8 cellular contexts compared by ENCODE assay signal in the genomic region with DNA sequence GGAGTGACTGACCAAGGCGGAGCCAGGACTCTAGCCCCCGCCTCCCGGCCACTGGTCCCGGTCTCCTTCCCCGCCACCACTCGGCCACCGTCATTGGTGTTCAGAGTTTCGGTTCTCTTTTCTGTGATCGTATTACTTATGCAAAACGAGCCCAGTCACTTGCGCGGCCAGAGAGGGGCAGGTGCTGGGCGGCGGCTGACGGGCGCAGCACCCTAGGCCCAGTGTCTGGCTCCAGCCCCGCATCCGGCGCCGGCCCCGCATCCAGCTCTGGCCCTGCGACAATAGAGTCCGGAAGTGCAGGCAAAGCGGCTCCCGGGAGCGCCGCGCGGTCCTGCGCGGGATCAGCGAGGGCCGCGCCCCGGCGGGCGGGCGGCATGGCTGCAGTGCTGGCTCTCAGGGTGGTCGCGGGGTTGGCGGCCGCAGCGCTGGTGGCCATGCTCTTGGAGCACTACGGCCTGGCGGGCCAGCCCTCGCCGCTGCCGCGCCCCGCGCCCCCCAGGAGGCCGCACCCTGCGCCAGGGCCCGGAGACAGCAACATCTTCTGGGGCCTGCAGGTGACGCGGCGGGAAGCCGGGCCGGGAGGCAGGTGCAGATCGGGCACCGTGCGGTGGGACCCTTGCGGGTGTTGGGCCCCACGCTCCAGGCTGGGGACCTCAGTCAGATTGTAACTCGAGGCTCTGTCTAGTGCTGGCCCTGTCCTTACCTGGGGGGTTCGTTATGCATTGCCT. TPM values are rescaled to one million over a fixed set of nuclear protein-coding genes. Genes with fewer than 3 reads are reported as not detected.
DNase-seq lines count a peak whose midpoint lies in the region; ATAC-seq and TF ChIP-seq lines count a peak whose summit lies in the region.

A gene (plus strand): TSS at position 158 of the 728 bp plus-strand sequence. CDS start 217 bp downstream, at position 375.

- 0 out of 2 replicates have a peak, but pooled peaks cover 8% of the 10 kb centered on the region for H3K4me1 ChIP-seq in ES-I3 (ENCODE audit: insufficient read depth, low read length)
- H3K4me1 ChIP-seq in SJSA1 (replicated peaks) = peaks cover 6% of the 10 kb centered on the region
- H3K4me1 ChIP-seq in gastroesophageal sphincter = peaks cover 0 to 29% (median 0%) of the 10 kb centered on the region in 3 donors
- H3K4me1 ChIP-seq in neuron (ENCODE audit: insufficient read depth, low read length) = peaks cover 11% of the 10 kb centered on the region
- H3K4me1 ChIP-seq in suprapubic skin = peaks cover 17% of the 10 kb centered on the region

- peak within 1 kb of the TSS; percentile 84 for H3K4me3 Mint-ChIP-seq in activated naive CD4-positive, alpha-beta T cell treated with anti-CD3 and anti-CD28 coated beads for 36 hours

- peaks cover 6% of the 10 kb centered on the region for H3K27me3 Mint-ChIP-seq in activated naive CD4-positive, alpha-beta T cell treated with anti-CD3 and anti-CD28 coated beads for 36 hours (ENCODE audit: low read depth)

- H3K9me3 ChIP-seq in ES-I3 (ENCODE audit: control insufficient read depth, insufficient read depth, low read length) (no peaks in the 10 kb centered on the region), SJSA1 (replicated peaks) (no peaks in the 10 kb centered on the region; the same call in 1 of the 2 replicates), gastroesophageal sphincter (no peaks in the 10 kb centered on the region), neuron (ENCODE audit: low read length) (no peaks in the 10 kb centered on the region), suprapubic skin (no peaks in the 10 kb centered on the region)

- peak; percentile 91 for ATAC-seq in GM21619 (IDR thresholded peaks at IDR 0.05; ENCODE audit: unreplicated experiment)
- peak; percentile 92 for ATAC-seq in gastroesophageal sphincter

- peaks cover 3% of the 10 kb centered on the region for H3K9me3 Mint-ChIP-seq in activated naive CD4-positive, alpha-beta T cell treated with anti-CD3 and anti-CD28 coated beads for 36 hours

- H3K27ac Mint-ChIP-seq in activated naive CD4-positive, alpha-beta T cell treated with anti-CD3 and anti-CD28 coated beads for 36 hours = peak within 1 kb of the TSS; percentile 80

- no peak for TF ChIP-seq EP300 in gastroesophageal sphincter (IDR thresholded peaks at IDR 0.05)
- no peak for TF ChIP-seq EP300 in suprapubic skin (IDR thresholded peaks at IDR 0.05)

- intact Hi-C loops in activated naive CD4-positive, alpha-beta T cell treated with anti-CD3 and anti-CD28 coated beads for 36 hours (cut with micrococcal nuclease) = loop anchor here (1.0 to 5.0 kb wide), 3 partner anchors 10 to 396 kb away; a partner anchor contains a TSS

- H3K4me3 ChIP-seq in Jurkat, Clone E6-1 (ENCODE audit: low read length) = peak within 1 kb of the TSS; percentile 62
- H3K4me3 ChIP-seq in SJSA1 (peak within 1 kb of the TSS; percentile 67), gastroesophageal sphincter (peak within 1 kb of the TSS; percentile 69 to 80), neuron (ENCODE audit: low read length) (peak within 1 kb of the TSS; percentile 74), suprapubic skin (peak within 1 kb of the TSS; percentile 96)

- DNase-seq in Jurkat, Clone E6-1 (ENCODE audit: low read depth, low spot score) = no peak
- DNase-seq in SJSA1 (ENCODE audit: low read depth in 1 of 2, low spot score in 2 of 2) (peak; percentile 67 to 70), suprapubic skin (ENCODE audit: low spot score in 2 of 2) (peak; percentile 90 to 91)
- DNase-seq in activated naive CD4-positive, alpha-beta T cell treated with anti-CD3 and anti-CD28 coated beads for 36 hours = peak; percentile 72

- no peaks in the 10 kb centered on the region for H3K36me3 ChIP-seq in ES-I3 (ENCODE audit: insufficient read depth, low read length)
- H3K36me3 ChIP-seq in SJSA1 = peaks cover 6% of the 10 kb centered on the region; the same call in 1 of the 2 replicates
- peaks cover 0 to 34% of the 10 kb centered on the region in 2 donors for H3K36me3 ChIP-seq in gastroesophageal sphincter
- H3K36me3 ChIP-seq in neuron (ENCODE audit: insufficient read depth, low read length) = peaks cover 19% of the 10 kb centered on the region
- H3K36me3 ChIP-seq in suprapubic skin = peaks cover 22% of the 10 kb centered on the region

- H3K36me3 Mint-ChIP-seq in activated naive CD4-positive, alpha-beta T cell treated with anti-CD3 and anti-CD28 coated beads for 36 hours (ENCODE audit: low read depth) = peaks cover 12% of the 10 kb centered on the region

- H2AFZ ChIP-seq in neuron (ENCODE audit: low read depth, low read length) = peak within 1 kb of the TSS; percentile 97

- H3K27ac ChIP-seq in SJSA1 (no peak within 1 kb of the TSS), gastroesophageal sphincter (peak within 1 kb of the TSS; percentile 39 to 92 (median 88)), suprapubic skin (peak within 1 kb of the TSS; percentile 87)

- no CpG with 5 or more reads among the region's 66 CpGs for WGBS in gastroesophageal sphincter (ENCODE audit: low coverage in 1 of 2), 2 donors
- 0% methylated on average over 2 of the region's 66 CpGs for WGBS in suprapubic skin

- CTCF ChIA-PET in activated naive CD4-positive, alpha-beta T cell treated with anti-CD3 and anti-CD28 coated beads for 36 hours (lab: Charles Lee) = interaction anchor here (0.6 to 1.2 kb wide), 2 partner anchors 18 to 27 kb away, joined by 3 to 5 read pairs; a partner anchor contains a TSS

- H3K4me1 Mint-ChIP-seq in activated naive CD4-positive, alpha-beta T cell treated with anti-CD3 and anti-CD28 coated beads for 36 hours (ENCODE audit: low read depth) = peaks cover 16% of the 10 kb centered on the region

- peak in 1 of 4 experiments; percentile 35 for TF ChIP-seq CTCF in gastroesophageal sphincter (IDR thresholded peaks at IDR 0.05)
- TF ChIP-seq CTCF in suprapubic skin (IDR thresholded peaks at IDR 0.05) = no peak

- peak within 1 kb of the TSS; percentile 61 for H3K9ac ChIP-seq in ES-I3 (ENCODE audit: low read depth, low read length)

- H3K27me3 ChIP-seq in SJSA1 (replicated peaks) (no peaks in the 10 kb centered on the region), gastroesophageal sphincter (no peaks in the 10 kb centered on the region), neuron (ENCODE audit: insufficient read depth, low read length) (no peaks in the 10 kb centered on the region), suprapubic skin (no peaks in the 10 kb centered on the region)

- TF ChIP-seq POLR2A in gastroesophageal sphincter (IDR thresholded peaks at IDR 0.05) (peak; percentile 72 to 84), suprapubic skin (IDR thresholded peaks at IDR 0.05) (peak in 1 of 2 donors; percentile 57)

RNA-seq across cellular contexts. Expression of the gene that starts here (rescaled TPM):
- polyA plus RNA-seq in Jurkat, Clone E6-1 (2012; ENCODE audit: insufficient read depth, insufficient read length) = 8.0 TPM
- total RNA-seq in SJSA1 (2014; rRNA removed; shearing (Covaris generic)) = 5.2 and 17.3 TPM in 2 replicates
- 1 to 10 TPM; 5.8 to 6.6 TPM for total RNA-seq in activated naive CD4-positive, alpha-beta T cell treated with anti-CD3 and anti-CD28 coated beads for 36 hours
- total RNA-seq in gastroesophageal sphincter = 10 to 100 TPM; 11.5 to 25.2 (median 22.9) TPM
- total RNA-seq in suprapubic skin = 10 to 100 TPM; 12.5 to 31.3 (median 20.3) TPM
